Comparison of ENCODE assay signal across 8 cellular contexts in the genomic region with DNA sequence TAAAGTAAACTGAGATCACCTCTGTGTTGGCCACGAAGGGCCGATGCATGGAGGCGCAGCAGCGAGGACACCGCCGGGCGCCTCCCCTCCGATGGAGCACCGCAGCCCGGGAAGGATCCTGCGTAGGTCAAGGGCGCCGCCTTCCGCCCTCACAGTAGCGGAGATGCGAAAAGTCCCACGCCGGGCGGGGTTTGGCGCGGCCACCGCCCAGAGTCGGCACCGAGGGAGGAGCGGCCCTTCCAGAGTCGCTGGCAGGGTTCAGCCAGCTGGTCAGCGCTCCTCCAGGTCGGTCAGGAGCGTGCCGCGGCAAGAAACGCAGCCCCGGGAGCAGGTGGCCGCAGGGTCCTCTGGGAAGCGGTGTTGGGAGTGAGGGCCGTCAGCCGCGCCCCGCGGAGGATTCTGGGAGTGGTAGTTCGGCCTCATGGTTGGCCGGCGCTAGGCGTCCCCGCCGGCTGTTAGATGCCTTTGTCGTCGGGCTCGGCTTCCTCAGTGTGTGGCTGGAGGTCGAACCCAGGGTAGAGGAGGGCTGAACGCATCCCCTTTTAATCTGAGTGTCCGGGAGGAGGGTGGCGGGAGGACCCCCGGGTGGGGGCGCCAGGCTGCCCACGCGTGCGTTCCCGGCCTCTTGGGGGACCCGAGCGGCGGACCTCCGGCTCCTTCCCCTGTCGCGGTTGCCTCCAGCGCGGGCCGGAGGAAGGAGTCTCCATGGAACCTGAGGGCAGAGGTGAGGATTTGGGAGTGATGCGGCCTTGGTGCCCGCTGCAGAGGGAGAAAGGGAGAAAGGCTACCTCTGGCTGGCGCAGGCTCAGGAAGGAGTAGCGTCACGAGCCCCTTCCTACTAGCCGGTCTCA. TPM values are rescaled to one million over a fixed set of nuclear protein-coding genes. Genes with fewer than 3 reads are reported as not detected.
DNase-seq lines count a peak whose midpoint lies in the region; ATAC-seq and TF ChIP-seq lines count a peak whose summit lies in the region.

A gene (plus strand): TSS at position 411 of the 851 bp plus-strand sequence. CDS start 295 bp downstream, at position 706.

- intact Hi-C loops in Right ventricle myocardium inferior (cut with DNase I) (loop anchor here (2.0 to 5.0 kb wide), 2 partner anchors 43 to 130 kb away; a partner anchor contains a TSS), ovary (cut with DNase I) (no loop called here), thyroid gland (cut with DNase I) (no loop called here)

- H3K27me3 Mint-ChIP-seq in activated naive CD8-positive, alpha-beta T cell treated with anti-CD3 and anti-CD28 coated beads for 36 hours, result no peaks in the 10 kb centered on the region

- no peaks in the 10 kb centered on the region for H3K36me3 ChIP-seq in GM06990 (ENCODE audit: control insufficient read depth, insufficient read depth, low read length)
- no peaks in the 10 kb centered on the region for H3K36me3 ChIP-seq in MM.1S (replicated peaks; ENCODE audit: insufficient read depth, low read length)
- no peaks in the 10 kb centered on the region for H3K36me3 ChIP-seq in ovary
- peaks cover 12 to 20% of the 10 kb centered on the region in 2 donors for H3K36me3 ChIP-seq in thyroid gland

- no peaks in the 10 kb centered on the region for H3K9me2 ChIP-seq in MM.1S (replicated peaks; ENCODE audit: insufficient read depth, low read length)

- H2AFZ ChIP-seq in MM.1S (ENCODE audit: low read length), result peak within 1 kb of the TSS; percentile 84

- H4K20me1 ChIP-seq in MM.1S (ENCODE audit: insufficient read depth, low read length), result no peaks in the 10 kb centered on the region

- H3K4me3 Mint-ChIP-seq in activated naive CD8-positive, alpha-beta T cell treated with anti-CD3 and anti-CD28 coated beads for 36 hours, result peak within 1 kb of the TSS; percentile 89

- H3K27ac ChIP-seq in MM.1S (ENCODE audit: low read length) (peak within 1 kb of the TSS; percentile 50; the same call in 1 of the 2 replicates), ovary (peak within 1 kb of the TSS; percentile 86 to 92), thyroid gland (peak within 1 kb of the TSS; percentile 81 to 86 (median 83))

- H3K9me3 ChIP-seq in MM.1S (replicated peaks; ENCODE audit: insufficient read depth, low read length), result no peaks in the 10 kb centered on the region
- peaks cover 0 to 16% of the 10 kb centered on the region in 2 donors for H3K9me3 ChIP-seq in ovary
- no peaks in the 10 kb centered on the region for H3K9me3 ChIP-seq in thyroid gland

- H3K4me2 ChIP-seq in MM.1S (ENCODE audit: low read depth, low read length), result peak within 1 kb of the TSS; percentile 72

- H3K36me3 Mint-ChIP-seq in activated naive CD8-positive, alpha-beta T cell treated with anti-CD3 and anti-CD28 coated beads for 36 hours, result peaks cover 41% of the 10 kb centered on the region

- H3K79me2 ChIP-seq in MM.1S (ENCODE audit: low read length), result no peaks in the 10 kb centered on the region

- no peaks in the 10 kb centered on the region for H3K27me3 ChIP-seq in GM06990 (replicated peaks; ENCODE audit: control insufficient read depth, insufficient read depth, low read length)
- H3K27me3 ChIP-seq in MM.1S (replicated peaks; ENCODE audit: insufficient read depth, low read length), result no peaks in the 10 kb centered on the region; the same call in 1 of the 2 replicates
- no peaks in the 10 kb centered on the region for H3K27me3 ChIP-seq in ovary
- H3K27me3 ChIP-seq in thyroid gland, result no peaks in the 10 kb centered on the region

- no peaks in the 10 kb centered on the region for H3K4me1 ChIP-seq in MM.1S (ENCODE audit: low read length)
- H3K4me1 ChIP-seq in ovary (ENCODE audit: insufficient read depth), result no peaks in the 10 kb centered on the region
- H3K4me1 ChIP-seq in thyroid gland, result peaks cover 0 to 13% of the 10 kb centered on the region in 2 donors

- H3F3A ChIP-seq in MM.1S (ENCODE audit: insufficient read depth, low read length), result 0 out of 2 replicates have a peak, but pooled peaks cover 3% of the 10 kb centered on the region

- H3K9me3 Mint-ChIP-seq in activated naive CD8-positive, alpha-beta T cell treated with anti-CD3 and anti-CD28 coated beads for 36 hours, result peaks cover 30% of the 10 kb centered on the region

- ATAC-seq in SK-N-SH treated with all-trans-retinoic acid at 6 μM for 48 hours, result peak; percentile 98
- peak; percentile 99 for ATAC-seq in Right ventricle myocardium inferior

- no peak for TF ChIP-seq EP300 in ovary (IDR thresholded peaks at IDR 0.05)

- peak within 1 kb of the TSS; percentile 71 for H3K4me3 ChIP-seq in GM06990 (replicated peaks; ENCODE audit: low read depth, low read length)
- H3K4me3 ChIP-seq in MM.1S (ENCODE audit: low read length), result peak within 1 kb of the TSS; percentile 68
- H3K4me3 ChIP-seq in ovary, result peak within 1 kb of the TSS; percentile 70
- H3K4me3 ChIP-seq in thyroid gland (replicated peaks in 1 of 3), result peak within 1 kb of the TSS; percentile 52 to 97 (median 73)

- peaks cover 13% of the 10 kb centered on the region for H3K4me1 Mint-ChIP-seq in activated naive CD8-positive, alpha-beta T cell treated with anti-CD3 and anti-CD28 coated beads for 36 hours

- TF ChIP-seq POLR2A in ovary (IDR thresholded peaks at IDR 0.05) (no peak), thyroid gland (IDR thresholded peaks at IDR 0.05) (peak in 1 of 2 donors; percentile 78)

- H3K27ac Mint-ChIP-seq in activated naive CD8-positive, alpha-beta T cell treated with anti-CD3 and anti-CD28 coated beads for 36 hours, result peak within 1 kb of the TSS; percentile 81

- 0 to 1% (median 0%) methylated on average over 60 to 74 of the region's 74 CpGs for WGBS in ovary, 3 donors
- 0 to 1% methylated on average over 25 to 43 of the region's 74 CpGs for WGBS in thyroid gland, 2 donors

- DNase-seq in GM06990 (ENCODE audit: extremely low read depth, insufficient read length), result peak; percentile 89
- peak; percentile 90 for DNase-seq in HCEC 1CT
- DNase-seq in MM.1S, result peak; percentile 78
- DNase-seq in activated naive CD8-positive, alpha-beta T cell treated with anti-CD3 and anti-CD28 coated beads for 36 hours, result peak; percentile 85
- peak; percentile 96 for DNase-seq in Right ventricle myocardium inferior (ENCODE audit: missing footprints)
- DNase-seq in ovary, result peak; percentile 87 to 90 (median 89)
- DNase-seq in thyroid gland, result peak; percentile 94

- TF ChIP-seq CTCF in GM06990 (IDR thresholded peaks at IDR 0.05; ENCODE audit: insufficient read depth, low read length, poor library complexity, severe bottlenecking), result peak; percentile 49
- TF ChIP-seq CTCF in MM.1S (IDR thresholded peaks at IDR 0.05; ENCODE audit: low read length), result peak; percentile 53
- TF ChIP-seq CTCF in ovary (IDR thresholded peaks at IDR 0.05), result no peak
- peak in 4 of 6 experiments; percentile 15 to 56 (median 39) for TF ChIP-seq CTCF in thyroid gland (IDR thresholded peaks at IDR 0.05)

- H3K9ac ChIP-seq in MM.1S (ENCODE audit: low read length), result peak within 1 kb of the TSS; percentile 48; the same call in 1 of the 2 replicates

TF ChIP-seq in SK-N-SH treated with all-trans-retinoic acid at 6 μM for 48 hours, 23 proteins besides CTCF, POLR2A, EP300 and RAD21:
- TF ChIP-seq ZFP3 (CRISPR knock-in tag; IDR thresholded peaks at IDR 0.05) (peak; percentile 45; the same call in 1 of the 2 replicates), RARB (CRISPR knock-in tag; IDR thresholded peaks at IDR 0.05) (no peak)
- TF ChIP-seq, protein P1, sequence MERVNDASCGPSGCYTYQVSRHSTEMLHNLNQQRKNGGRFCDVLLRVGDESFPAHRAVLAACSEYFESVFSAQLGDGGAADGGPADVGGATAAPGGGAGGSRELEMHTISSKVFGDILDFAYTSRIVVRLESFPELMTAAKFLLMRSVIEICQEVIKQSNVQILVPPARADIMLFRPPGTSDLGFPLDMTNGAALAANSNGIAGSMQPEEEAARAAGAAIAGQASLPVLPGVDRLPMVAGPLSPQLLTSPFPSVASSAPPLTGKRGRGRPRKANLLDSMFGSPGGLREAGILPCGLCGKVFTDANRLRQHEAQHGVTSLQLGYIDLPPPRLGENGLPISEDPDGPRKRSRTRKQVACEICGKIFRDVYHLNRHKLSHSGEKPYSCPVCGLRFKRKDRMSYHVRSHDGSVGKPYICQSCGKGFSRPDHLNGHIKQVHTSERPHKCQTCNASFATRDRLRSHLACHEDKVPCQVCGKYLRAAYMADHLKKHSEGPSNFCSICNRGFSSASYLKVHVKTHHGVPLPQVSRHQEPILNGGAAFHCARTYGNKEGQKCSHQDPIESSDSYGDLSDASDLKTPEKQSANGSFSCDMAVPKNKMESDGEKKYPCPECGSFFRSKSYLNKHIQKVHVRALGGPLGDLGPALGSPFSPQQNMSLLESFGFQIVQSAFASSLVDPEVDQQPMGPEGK (CRISPR knock-in tag; IDR thresholded peaks at IDR 0.05; ENCODE audit: borderline replicate concordance), result no peak

RNA-seq across cellular contexts. Expression of the gene that starts here (rescaled TPM):
- 1 to 10 TPM; 3.1 to 3.3 TPM for total RNA-seq in activated naive CD8-positive, alpha-beta T cell treated with anti-CD3 and anti-CD28 coated beads for 36 hours
- total RNA-seq in Right ventricle myocardium inferior, result 2.5 TPM
- total RNA-seq in ovary, result 1 to 10 TPM; 3.0 to 8.2 (median 5.8) TPM
- 1 to 10 TPM in 1 of 2 donors, under 1 TPM in 1; 0.63 to 1.6 TPM for polyA plus RNA-seq in ovary
- 10 to 100 TPM in 2 of 4 donors, 1 to 10 TPM in 2; 6.7 to 10.5 (median 9.9) TPM for total RNA-seq in thyroid gland

Comparison
In these comparisons a context has a peak if more than half of its experiments do, and no peak if none do; other contexts are left out.
1. Peak in every context shown above with its lines: DNase-seq, ATAC-seq, H3K4me3 ChIP-seq and H3K27ac ChIP-seq.
2. CTCF ChIP-seq: peak in GM06990 (single experiment), MM.1S (single experiment) and thyroid gland (4 of 6); none in ovary (0 of 3).